Comparison of ENCODE assay signal across 9 cellular contexts in the genomic region with DNA sequence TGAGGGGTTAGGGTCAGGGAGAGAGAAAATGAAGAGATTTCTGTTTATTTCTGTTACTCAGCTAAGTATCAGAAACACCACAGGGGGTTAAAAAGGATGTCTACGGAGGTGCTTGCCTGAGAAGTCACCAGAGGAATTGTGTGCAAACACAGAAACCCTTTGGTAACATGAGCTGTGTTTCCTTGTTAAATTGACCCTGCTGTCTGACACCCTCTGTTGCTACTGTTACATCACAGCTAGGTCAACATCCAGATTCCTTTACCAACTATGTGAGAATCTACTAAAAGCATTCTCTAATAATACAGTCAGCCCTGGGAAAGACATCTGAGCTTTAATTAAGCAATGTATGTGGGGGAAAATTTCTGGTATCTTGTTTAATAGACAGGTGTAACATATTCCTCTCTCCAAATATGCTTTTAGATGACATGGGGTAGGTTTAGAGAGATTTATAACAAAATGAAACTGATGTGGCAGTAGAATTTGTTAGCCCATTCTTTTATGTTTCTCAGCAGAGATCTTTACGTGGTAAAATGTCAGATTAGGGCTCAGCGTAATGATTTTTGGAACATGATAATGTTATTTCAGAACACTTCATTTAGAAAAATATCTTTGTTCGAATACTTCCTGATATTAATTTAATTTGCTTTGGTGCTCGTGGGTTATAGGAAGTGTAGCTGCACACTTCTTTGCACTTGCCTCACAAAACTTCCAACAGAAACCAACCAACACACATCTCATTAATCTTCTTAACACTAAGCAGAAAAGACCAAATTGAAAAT.
DNase-seq lines count a peak whose midpoint lies in the region; ATAC-seq and TF ChIP-seq lines count a peak whose summit lies in the region.
"Had no signal": no experiment of that assay in that cellular context is flagged by ENCODE, and none has a peak within 500 bp of the region (broad histone marks: within the 10 kb centered on the region; RNA-seq: fewer than 3 reads in every experiment).

No MANE protein-coding gene starts in this region.

- no peak overlapping the region for H2AFZ ChIP-seq in mammary epithelial cell (ENCODE audit: low read depth, low read length)
- H2AFZ ChIP-seq: parathyroid adenoma had no signal

- H3K36me3 ChIP-seq in mammary epithelial cell (ENCODE audit: insufficient read depth, low read length), result no peaks in the 10 kb centered on the region
- H3K36me3 ChIP-seq in ascending aorta, result no peaks in the 10 kb centered on the region
- no peaks in the 10 kb centered on the region for H3K36me3 ChIP-seq in urinary bladder (ENCODE audit: insufficient read depth)
- H3K36me3 ChIP-seq in suprapubic skin, result no peaks in the 10 kb centered on the region

- intact Hi-C loops in mammary epithelial cell (cut with micrococcal nuclease), result no loop called here
- intact Hi-C loops in ascending aorta (cut with DNase I), result no loop called here

- TF ChIP-seq CTCF in mammary epithelial cell (conservative IDR thresholded peaks at IDR 0.05 in 1 of 2, IDR thresholded peaks at IDR 0.05 in 1 of 2; ENCODE audit: extremely low read depth in 1 of 2, insufficient read depth in 1 of 2, low read depth in 1 of 2, low read length in 2 of 2), result no peak
- TF ChIP-seq CTCF in ascending aorta (IDR thresholded peaks at IDR 0.05), result no peak
- no peak for TF ChIP-seq CTCF in suprapubic skin (IDR thresholded peaks at IDR 0.05)

- TF ChIP-seq EP300 in suprapubic skin (IDR thresholded peaks at IDR 0.05), result no peak

- H3K4me3 ChIP-seq in mammary epithelial cell (replicated peaks in 1 of 3; ENCODE audit: insufficient read depth in 1 of 3, low read depth in 2 of 3, low read length in 3 of 3), result no peak overlapping the region
- H3K4me3 ChIP-seq in ascending aorta, result peak overlapping the region; percentile 17 to 28
- peak overlapping the region; percentile 9 for H3K4me3 ChIP-seq in urinary bladder (ENCODE audit: low read depth, low read length)
- no peak overlapping the region for H3K4me3 ChIP-seq in suprapubic skin

- H4K20me1 ChIP-seq in mammary epithelial cell (ENCODE audit: insufficient read depth, low read length), result no peaks in the 10 kb centered on the region

- DNase-seq in T47D (ENCODE audit: low read depth in 1 of 2, low spot score in 1 of 2) (peak; percentile 59 to 93), mammary epithelial cell (no peak), ascending aorta (ENCODE audit: low spot score in 2 of 2) (no peak), left lobe of liver (ENCODE audit: low spot score) (no peak), suprapubic skin (ENCODE audit: low spot score in 2 of 2) (no peak)

- H3K9ac ChIP-seq in mammary epithelial cell (ENCODE audit: insufficient read depth, low read length), result no peak overlapping the region
- H3K9ac ChIP-seq: parathyroid adenoma had no signal

- in situ Hi-C loops in T47D (cut with HindIII; ENCODE audit: low pct_unique_long_range_greater_than_20kb, low sequenced_read_pairs) (no loop called here), mammary epithelial cell (cut with MboI; ENCODE audit: low sequenced_read_pairs in 2 of 2) (no loop called here)

- H3K27ac ChIP-seq in mammary epithelial cell (ENCODE audit: insufficient read depth, low read depth, low read length), result no peak overlapping the region
- no peak overlapping the region for H3K27ac ChIP-seq in ascending aorta
- no peak overlapping the region for H3K27ac ChIP-seq in urinary bladder (ENCODE audit: low read depth)
- no peak overlapping the region for H3K27ac ChIP-seq in suprapubic skin
- H3K27ac ChIP-seq: parathyroid adenoma had no signal

- no peak for TF ChIP-seq POLR2A in suprapubic skin (IDR thresholded peaks at IDR 0.05)

- dilution Hi-C loops in mammary epithelial cell (cut with HindIII; ENCODE audit: low sequenced_read_pairs), result no loop called here

- WGBS in mammary epithelial cell (ENCODE audit: low coverage, missing lambda C conversion rate), result 87% methylated on average over 5 of the region's 5 CpGs
- WGBS in urinary bladder, result 35% methylated on average over 5 of the region's 5 CpGs
- WGBS in suprapubic skin, result 57% methylated on average over 5 of the region's 5 CpGs

- ATAC-seq in left lobe of liver (peak; percentile 93), HG03097 (IDR thresholded peaks at IDR 0.05; ENCODE audit: low FRiP score, unreplicated experiment) (no peak), GM18858 (IDR thresholded peaks at IDR 0.05; ENCODE audit: unreplicated experiment) (no peak)

- H3K27me3 ChIP-seq in mammary epithelial cell (ENCODE audit: insufficient read depth, low read length), result no peaks in the 10 kb centered on the region
- H3K27me3 ChIP-seq in ascending aorta, result no peaks in the 10 kb centered on the region
- H3K27me3 ChIP-seq in suprapubic skin, result no peaks in the 10 kb centered on the region

- H3K9me3 ChIP-seq in mammary epithelial cell (replicated peaks; ENCODE audit: insufficient read depth, low read length), result no peaks in the 10 kb centered on the region
- no peaks in the 10 kb centered on the region for H3K9me3 ChIP-seq in ascending aorta
- H3K9me3 ChIP-seq in suprapubic skin, result no peaks in the 10 kb centered on the region

- H3K79me2 ChIP-seq in mammary epithelial cell (ENCODE audit: insufficient read depth, low read length), result no peaks in the 10 kb centered on the region
- H3K79me2 ChIP-seq: parathyroid adenoma had no signal

- no peak overlapping the region for H3K4me2 ChIP-seq in mammary epithelial cell (ENCODE audit: insufficient read depth, low read depth, low read length)

- CTCF ChIA-PET in mammary epithelial cell (lab: Charles Lee; ENCODE audit: low non-redundant PET), result no interaction called here

- H3K4me1 ChIP-seq in mammary epithelial cell (ENCODE audit: insufficient read depth, low read length) (no peaks in the 10 kb centered on the region), ascending aorta (no peaks in the 10 kb centered on the region), urinary bladder (ENCODE audit: insufficient read depth) (no peaks in the 10 kb centered on the region), suprapubic skin (no peaks in the 10 kb centered on the region)
- H3K4me1 ChIP-seq: parathyroid adenoma had no signal

- no TSS peak for BruUV-seq in mammary epithelial cell (replicated peaks; lab: Mats Ljungman, UMichigan)

Comparison
In these comparisons a context has a peak if more than half of its experiments do, and no peak if none do; other contexts are left out.
1. DNase-seq: peak in T47D (2 of 2); none in mammary epithelial cell (single experiment), ascending aorta (0 of 2), left lobe of liver (single experiment) and suprapubic skin (0 of 2).
2. H3K4me3 ChIP-seq: peak in ascending aorta (2 of 2) and urinary bladder (single experiment); none in mammary epithelial cell (0 of 3) and suprapubic skin (single experiment).